In genomic region chr3:152251916-152252315, GRCh38 we compare ENCODE assay signal across 3 cellular contexts.
A peak's percentile ranks its signal among the peaks of the same experiment; 100 is the strongest.
TF ChIP-seq lines count a peak whose summit lies in the region.

No MANE protein-coding gene starts in this region.

TF ChIP-seq in HEK293, 187 proteins besides CTCF, POLR2A, EP300 and RAD21:
- no peak for TF ChIP-seq ZNF48 (tag by site-specific recombination; IDR thresholded peaks at IDR 0.05)
- peak; percentile 75 for TF ChIP-seq ZNF366 (tag by site-specific recombination; conservative IDR thresholded peaks at IDR 0.05)
- no peak for TF ChIP-seq ZNF707 (tag by site-specific recombination; IDR thresholded peaks at IDR 0.05)

TF ChIP-seq in K562, 482 proteins besides CTCF, POLR2A, EP300 and RAD21:
- no peak for TF ChIP-seq UBTF (IDR thresholded peaks at IDR 0.05; ENCODE audit: borderline replicate concordance in 1 of 2, low read depth in 2 of 2, low read length in 2 of 2)
- no peak for TF ChIP-seq HOXB6 (CRISPR knock-in tag; IDR thresholded peaks at IDR 0.05; ENCODE audit: borderline replicate concordance)
- TF ChIP-seq IFI16 (CRISPR knock-in tag; IDR thresholded peaks at IDR 0.05), result no peak
- no peak for TF ChIP-seq ZNF140 (CRISPR knock-in tag; IDR thresholded peaks at IDR 0.05)
- no peak for TF ChIP-seq PHF21A (IDR thresholded peaks at IDR 0.05; ENCODE audit: borderline replicate concordance, low read depth)
- no peak for TF ChIP-seq SRSF1 (IDR thresholded peaks at IDR 0.05; ENCODE audit: low read depth, low read length)
- TF ChIP-seq ZNF316 (IDR thresholded peaks at IDR 0.05), result peak; percentile 67
- no peak for TF ChIP-seq PCBP1 (IDR thresholded peaks at IDR 0.05; ENCODE audit: low read depth, low read length, poor library complexity, severe bottlenecking)
- TF ChIP-seq CCNT2 (IDR thresholded peaks at IDR 0.05; ENCODE audit: borderline replicate concordance, extremely low read depth, insufficient read length, low read depth, low read length), result no peak
- TF ChIP-seq C11orf30 (IDR thresholded peaks at IDR 0.05; ENCODE audit: low read depth), result peak; percentile 65

TF ChIP-seq in SK-N-SH treated with all-trans-retinoic acid at 6 μM for 48 hours, 23 proteins besides CTCF, POLR2A, EP300 and RAD21 (continued from another document):
- TF ChIP-seq TSHZ2 (CRISPR knock-in tag; IDR thresholded peaks at IDR 0.05), result no peak
- no peak for TF ChIP-seq PATZ1 (CRISPR knock-in tag; IDR thresholded peaks at IDR 0.05; ENCODE audit: borderline replicate concordance)
- no peak for TF ChIP-seq ZNF8 (CRISPR knock-in tag; IDR thresholded peaks at IDR 0.05)
- no peak for TF ChIP-seq ZFP3 (CRISPR knock-in tag; IDR thresholded peaks at IDR 0.05)
TF ChIP-seq in SK-N-SH treated with all-trans-retinoic acid at 6 μM for 48 hours: peak in this region for 0.
